Comparison of ENCODE assay signal across 1 cellular context in the genomic region with DNA sequence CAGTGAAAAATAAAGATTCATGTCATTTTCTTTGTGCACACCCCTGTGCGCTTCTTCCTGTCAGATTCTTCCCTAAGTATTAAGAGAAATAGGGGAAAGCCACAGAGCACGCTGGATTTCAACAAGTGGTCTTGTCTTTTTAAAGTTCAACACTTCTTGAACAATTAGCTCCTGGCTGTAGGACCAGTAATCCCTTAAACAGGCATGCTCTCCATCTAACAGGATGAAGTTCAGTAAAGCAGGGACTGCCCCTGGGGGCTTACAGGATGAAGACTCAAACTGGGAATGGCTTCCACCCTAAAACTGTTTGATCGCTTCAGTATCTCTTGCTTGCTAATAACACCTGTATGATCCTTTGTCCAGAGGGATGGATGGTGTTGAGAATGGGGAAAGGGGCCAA.
TF ChIP-seq lines count a peak whose summit lies in the region.

No MANE protein-coding gene starts in this region.

TF ChIP-seq in HCT116, 20 proteins besides CTCF, POLR2A, EP300 and RAD21 (continued from another document):
- TF ChIP-seq, protein P1, sequence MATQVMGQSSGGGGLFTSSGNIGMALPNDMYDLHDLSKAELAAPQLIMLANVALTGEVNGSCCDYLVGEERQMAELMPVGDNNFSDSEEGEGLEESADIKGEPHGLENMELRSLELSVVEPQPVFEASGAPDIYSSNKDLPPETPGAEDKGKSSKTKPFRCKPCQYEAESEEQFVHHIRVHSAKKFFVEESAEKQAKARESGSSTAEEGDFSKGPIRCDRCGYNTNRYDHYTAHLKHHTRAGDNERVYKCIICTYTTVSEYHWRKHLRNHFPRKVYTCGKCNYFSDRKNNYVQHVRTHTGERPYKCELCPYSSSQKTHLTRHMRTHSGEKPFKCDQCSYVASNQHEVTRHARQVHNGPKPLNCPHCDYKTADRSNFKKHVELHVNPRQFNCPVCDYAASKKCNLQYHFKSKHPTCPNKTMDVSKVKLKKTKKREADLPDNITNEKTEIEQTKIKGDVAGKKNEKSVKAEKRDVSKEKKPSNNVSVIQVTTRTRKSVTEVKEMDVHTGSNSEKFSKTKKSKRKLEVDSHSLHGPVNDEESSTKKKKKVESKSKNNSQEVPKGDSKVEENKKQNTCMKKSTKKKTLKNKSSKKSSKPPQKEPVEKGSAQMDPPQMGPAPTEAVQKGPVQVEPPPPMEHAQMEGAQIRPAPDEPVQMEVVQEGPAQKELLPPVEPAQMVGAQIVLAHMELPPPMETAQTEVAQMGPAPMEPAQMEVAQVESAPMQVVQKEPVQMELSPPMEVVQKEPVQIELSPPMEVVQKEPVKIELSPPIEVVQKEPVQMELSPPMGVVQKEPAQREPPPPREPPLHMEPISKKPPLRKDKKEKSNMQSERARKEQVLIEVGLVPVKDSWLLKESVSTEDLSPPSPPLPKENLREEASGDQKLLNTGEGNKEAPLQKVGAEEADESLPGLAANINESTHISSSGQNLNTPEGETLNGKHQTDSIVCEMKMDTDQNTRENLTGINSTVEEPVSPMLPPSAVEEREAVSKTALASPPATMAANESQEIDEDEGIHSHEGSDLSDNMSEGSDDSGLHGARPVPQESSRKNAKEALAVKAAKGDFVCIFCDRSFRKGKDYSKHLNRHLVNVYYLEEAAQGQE (IDR thresholded peaks at IDR 0.05; ENCODE audit: low read depth), result no peak
TF ChIP-seq in HCT116: peak in this region for 1.
